In genomic region chr7:18361756-18362155, GRCh38 we compare ENCODE assay signal across 12 cellular contexts.
DNase-seq lines count a peak whose midpoint lies in the region; ATAC-seq and TF ChIP-seq lines count a peak whose summit lies in the region.
"Had no signal": no experiment of that assay in that cellular context is flagged by ENCODE, and none has a peak within 500 bp of the region (broad histone marks: within the 10 kb centered on the region; RNA-seq: fewer than 3 reads in every experiment).

No MANE protein-coding gene starts in this region.

- ATAC-seq in sciatic nerve (peak; percentile 88), GM21619 (IDR thresholded peaks at IDR 0.05; ENCODE audit: unreplicated experiment) (no peak), HG03095 (IDR thresholded peaks at IDR 0.05; ENCODE audit: unreplicated experiment) (no peak), GM19455 (IDR thresholded peaks at IDR 0.05; ENCODE audit: unreplicated experiment) (no peak)

- no peak for TF ChIP-seq POLR2A in Peyer's patch (IDR thresholded peaks at IDR 0.05)

- DNase-seq in HFF-Myc (ENCODE audit: extremely low read depth, low read depth) (peak; percentile 5), Peyer's patch (peak in 2 of 3 donors; percentile 45 to 69), fibroblast of mammary gland (ENCODE audit: low read depth) (peak; percentile 65), sciatic nerve (ENCODE audit: low spot score) (no peak), H7 (no peak)
- DNase-seq: mammary epithelial cell, retina, T1000 had no signal

- H3K27ac ChIP-seq in Peyer's patch: no peak overlapping the region
- H3K27ac ChIP-seq: ascending aorta had no signal

- no peaks in the 10 kb centered on the region for H3K9me3 ChIP-seq in Peyer's patch
- H3K9me3 ChIP-seq: ascending aorta had no signal

- TF ChIP-seq CTCF in HFF-Myc (IDR thresholded peaks at IDR 0.05; ENCODE audit: low read depth, low read length, missing control alignments) (no peak), Peyer's patch (IDR thresholded peaks at IDR 0.05) (no peak), fibroblast of mammary gland (conservative IDR thresholded peaks at IDR 0.05; ENCODE audit: control insufficient read depth, insufficient read depth, low read depth, low read length) (no peak)

- H3K4me1 ChIP-seq in Peyer's patch: no peaks in the 10 kb centered on the region
- H3K4me1 ChIP-seq: ascending aorta had no signal

- no peak overlapping the region for H3K4me3 ChIP-seq in HFF-Myc (replicated peaks; ENCODE audit: low read depth, low read length)
- no peak overlapping the region for H3K4me3 ChIP-seq in Peyer's patch
- H3K4me3 ChIP-seq in fibroblast of mammary gland (ENCODE audit: control insufficient read depth, low read depth, low read length): no peak overlapping the region
- no peak overlapping the region for H3K4me3 ChIP-seq in H7 (ENCODE audit: insufficient read depth, low read depth, low read length)
- H3K4me3 ChIP-seq: ascending aorta had no signal

- H3K27me3 ChIP-seq in Peyer's patch: no peaks in the 10 kb centered on the region
- H3K27me3 ChIP-seq in H7 (ENCODE audit: control insufficient read depth, insufficient read depth, low read length): no peaks in the 10 kb centered on the region
- H3K27me3 ChIP-seq: ascending aorta had no signal

- no peaks in the 10 kb centered on the region for H3K36me3 ChIP-seq in Peyer's patch
- no peaks in the 10 kb centered on the region for H3K36me3 ChIP-seq in H7 (replicated peaks; ENCODE audit: control insufficient read depth, insufficient read depth, low read length)
- H3K36me3 ChIP-seq: ascending aorta had no signal

- intact Hi-C loops in sciatic nerve (cut with DNase I): loop anchor here (10.0 kb wide), 1 partner anchor 193 kb away; no protein-coding TSS in a partner anchor

Comparison
In these comparisons a context has a peak if more than half of its experiments do, and no peak if none do; other contexts are left out.
1. DNase-seq: peak in HFF-Myc (single experiment), Peyer's patch (2 of 3) and fibroblast of mammary gland (single experiment); none in sciatic nerve (single experiment) and H7 (single experiment).